Comparison of ENCODE assay signal across 14 cellular contexts in the genomic region with DNA sequence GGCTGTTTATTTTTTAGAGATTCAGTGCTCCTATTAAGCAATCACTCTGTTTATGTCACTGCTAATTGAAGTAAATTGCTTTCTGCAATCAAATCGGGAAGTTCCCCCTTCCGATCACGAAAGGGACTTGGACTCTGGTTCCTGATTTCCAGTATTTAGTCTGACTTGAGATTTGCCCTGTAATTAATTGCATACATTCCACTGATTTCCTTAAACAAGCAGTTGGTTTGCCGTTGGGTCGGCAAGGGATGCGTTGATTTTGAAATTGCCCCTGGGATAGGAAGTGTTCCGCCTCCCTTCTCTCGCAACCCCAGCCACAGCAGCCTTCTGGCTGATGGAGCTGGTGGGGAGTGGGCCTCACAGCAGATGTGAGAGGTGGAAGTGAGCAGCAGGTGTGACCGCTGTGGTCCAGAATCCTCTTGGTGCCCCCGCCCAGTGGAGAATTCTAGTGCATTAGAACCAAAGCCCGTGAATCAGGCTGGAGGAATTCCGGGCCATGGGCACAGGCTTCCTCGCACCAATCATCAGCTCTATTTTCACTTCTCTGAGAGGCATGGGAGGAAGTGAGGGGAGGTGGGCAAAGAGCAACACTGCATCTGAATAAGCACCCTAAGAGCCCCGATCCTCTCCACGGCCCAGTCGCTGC.
DNase-seq lines count a peak whose midpoint lies in the region; ATAC-seq and TF ChIP-seq lines count a peak whose summit lies in the region.
"Had no signal": no experiment of that assay in that cellular context is flagged by ENCODE, and none has a peak within 500 bp of the region (broad histone marks: within the 10 kb centered on the region; RNA-seq: fewer than 3 reads in every experiment).

No MANE protein-coding gene starts in this region.

- intact Hi-C loops in gastrocnemius medialis (cut with DNase I; ENCODE audit: low total_unique reads) = no loop called here
- intact Hi-C loops in activated naive CD4-positive, alpha-beta T cell treated with anti-CD3 and anti-CD28 coated beads for 36 hours (cut with micrococcal nuclease) = loop anchor here (2.0 to 10.0 kb wide), 3 partner anchors 65 to 602 kb away; no protein-coding TSS in a partner anchor

- CTCF ChIA-PET in activated naive CD4-positive, alpha-beta T cell treated with anti-CD3 and anti-CD28 coated beads for 36 hours (lab: Charles Lee) = interaction anchor here (1.8 kb wide), 1 partner anchor 433 kb away, joined by 5 read pairs; no protein-coding TSS in a partner anchor

- in situ Hi-C loops in gastrocnemius medialis (cut with MboI; ENCODE audit: low sequenced_read_pairs in 4 of 4) = no loop called here

- no peak overlapping the region for H3K27ac Mint-ChIP-seq in activated naive CD4-positive, alpha-beta T cell treated with anti-CD3 and anti-CD28 coated beads for 36 hours
- H3K27ac Mint-ChIP-seq: stimulated activated naive CD8-positive, alpha-beta T cell treated with anti-CD3 and anti-CD28 coated beads, Interleukin-15, Interleukin-2, amounts not matched to agents 100 ng/mL and 50 ng/mL, for 24 hours; T-helper 1 cell treated with Interleukin-12 subunit alpha and Interleukin-12 subunit beta and Interleukin-4 antibody, amounts not matched to agents 30 μg/mL and 1 μg/mL, for 36 hours had no signal

- DNase-seq in ELR (ENCODE audit: low read depth) (peak; percentile 40), NCI-H526 treated with DMSO at 0.1 percent for 48 hours (lab: John Stamatoyannopoulos, UW) (peak; percentile 77), dermis blood vessel endothelial cell (peak; percentile 61), gastrocnemius medialis (no peak), COLO668 (lab: John Stamatoyannopoulos, UW; ENCODE audit: unreplicated experiment) (no peak)
- no peak for DNase-seq in activated naive CD4-positive, alpha-beta T cell treated with anti-CD3 and anti-CD28 coated beads for 36 hours
- DNase-seq: activated CD4-positive, alpha-beta T cell treated with anti-CD3 and anti-CD28 coated beads for 48 hours; activated T-cell treated with anti-CD3 and anti-CD28 coated beads, Interleukin-2, amount 50 U/mL, for 1 hour; NCI-H187; spleen had no signal

- no peaks in the 10 kb centered on the region for H3K9me3 ChIP-seq in neutrophil
- no peaks in the 10 kb centered on the region for H3K9me3 ChIP-seq in gastrocnemius medialis
- H3K9me3 ChIP-seq: spleen had no signal

- ATAC-seq in gastrocnemius medialis = no peak

- H3K27me3 ChIP-seq in neutrophil (peaks cover 70% of the 10 kb centered on the region), gastrocnemius medialis (no peaks in the 10 kb centered on the region)

- H3K4me3 Mint-ChIP-seq in activated naive CD4-positive, alpha-beta T cell treated with anti-CD3 and anti-CD28 coated beads for 36 hours = no peak overlapping the region
- H3K4me3 Mint-ChIP-seq: central memory CD8-positive, alpha-beta T cell; stimulated activated naive CD8-positive, alpha-beta T cell treated with anti-CD3 and anti-CD28 coated beads, Interleukin-15, Interleukin-2, amounts not matched to agents 100 ng/mL and 50 ng/mL, for 24 hours; T-helper 1 cell treated with Interleukin-12 subunit alpha and Interleukin-12 subunit beta and Interleukin-4 antibody, amounts not matched to agents 30 μg/mL and 1 μg/mL, for 36 hours had no signal

- H3K9me3 Mint-ChIP-seq in activated naive CD4-positive, alpha-beta T cell treated with anti-CD3 and anti-CD28 coated beads for 36 hours = no peaks in the 10 kb centered on the region
- H3K9me3 Mint-ChIP-seq: central memory CD8-positive, alpha-beta T cell; stimulated activated naive CD8-positive, alpha-beta T cell treated with anti-CD3 and anti-CD28 coated beads, Interleukin-15, Interleukin-2, amounts not matched to agents 100 ng/mL and 50 ng/mL, for 24 hours; T-helper 1 cell treated with Interleukin-12 subunit alpha and Interleukin-12 subunit beta and Interleukin-4 antibody, amounts not matched to agents 30 μg/mL and 1 μg/mL, for 36 hours had no signal

- H3K4me1 ChIP-seq in neutrophil (ENCODE audit: control insufficient read depth in 1 of 2, insufficient read depth in 1 of 2, low read depth in 1 of 2, low read length in 1 of 2) (peaks cover 24 to 28% of the 10 kb centered on the region in 2 experiments), gastrocnemius medialis (no peaks in the 10 kb centered on the region)

- TF ChIP-seq CTCF in neutrophil (IDR thresholded peaks at IDR 0.05) (no peak), gastrocnemius medialis (IDR thresholded peaks at IDR 0.05 in 4 of 5, conservative IDR thresholded peaks at IDR 0.05 in 1 of 5) (no peak)

- peaks cover 32% of the 10 kb centered on the region for H3K4me1 Mint-ChIP-seq in activated naive CD4-positive, alpha-beta T cell treated with anti-CD3 and anti-CD28 coated beads for 36 hours (ENCODE audit: low read depth)

- H3K36me3 Mint-ChIP-seq in activated naive CD4-positive, alpha-beta T cell treated with anti-CD3 and anti-CD28 coated beads for 36 hours (ENCODE audit: low read depth) = no peaks in the 10 kb centered on the region

- H3K27ac ChIP-seq in neutrophil (no peak overlapping the region), gastrocnemius medialis (no peak overlapping the region)

- H3K36me3 ChIP-seq in neutrophil (no peaks in the 10 kb centered on the region), gastrocnemius medialis (no peaks in the 10 kb centered on the region)
- H3K36me3 ChIP-seq: spleen had no signal

- peak overlapping the region; percentile 24 to 25 for H3K4me3 ChIP-seq in neutrophil (ENCODE audit: low read depth in 1 of 2, low read length in 1 of 2)
- H3K4me3 ChIP-seq in gastrocnemius medialis = no peak overlapping the region

- no peak for TF ChIP-seq POLR2A in gastrocnemius medialis (IDR thresholded peaks at IDR 0.05)

- H3K27me3 Mint-ChIP-seq in activated naive CD4-positive, alpha-beta T cell treated with anti-CD3 and anti-CD28 coated beads for 36 hours (ENCODE audit: low read depth) = peaks cover 2% of the 10 kb centered on the region
- H3K27me3 Mint-ChIP-seq: central memory CD8-positive, alpha-beta T cell had no signal

Comparison
In these comparisons a context has a peak if more than half of its experiments do, and no peak if none do; other contexts are left out.
1. DNase-seq: peak in ELR (single experiment), NCI-H526 treated with DMSO at 0.1 percent for 48 hours (single experiment) and dermis blood vessel endothelial cell (single experiment); none in gastrocnemius medialis (0 of 2), COLO668 (single experiment) and activated naive CD4-positive, alpha-beta T cell treated with anti-CD3 and anti-CD28 coated beads for 36 hours (single experiment).
2. H3K4me3 ChIP-seq: peak in neutrophil (2 of 2); none in gastrocnemius medialis (0 of 4).